20 cellular contexts compared by ENCODE assay signal in the genomic region with DNA sequence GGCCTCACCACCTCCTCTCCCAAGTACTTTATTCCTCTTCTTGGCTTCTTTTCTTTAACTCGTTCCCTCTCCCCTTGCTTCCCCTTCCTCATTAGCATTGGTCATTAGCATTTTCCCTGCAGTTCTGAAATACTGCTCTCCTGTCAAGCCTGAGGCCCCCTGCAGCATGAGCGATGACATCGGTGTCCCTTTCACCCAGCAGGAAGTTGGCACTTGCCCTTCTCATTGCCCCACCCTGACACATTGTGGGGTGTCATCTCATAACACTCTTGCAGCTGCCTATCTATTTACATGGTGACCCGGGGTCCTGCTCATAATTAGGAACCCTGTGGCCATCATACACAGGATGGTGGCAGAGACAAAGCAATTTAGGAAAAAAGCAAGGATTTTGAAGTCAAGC.
"Had no signal": no experiment of that assay in that cellular context is flagged by ENCODE, and none has a peak within 500 bp of the region (broad histone marks: within the 10 kb centered on the region; RNA-seq: fewer than 3 reads in every experiment).

No MANE protein-coding gene starts in this region.

- H3K27ac Mint-ChIP-seq: activated CD4-positive, alpha-beta T cell treated with anti-CD3 and anti-CD28 coated beads, Interleukin-2, amount 10 ng/mL, durations not matched to agents 24 days and 14 days; activated CD8-positive, alpha-beta T cell treated with anti-CD3 and anti-CD28 coated beads for 36 hours; stimulated activated naive CD8-positive, alpha-beta T cell treated with anti-CD3 and anti-CD28 coated beads, Interleukin-15, Interleukin-2, amounts not matched to agents 100 ng/mL and 50 ng/mL, for 24 hours; T-cell had no signal

- H3K36me3 Mint-ChIP-seq: T-cell had no signal

- H3K27ac ChIP-seq: colonic mucosa, gastrocnemius medialis, left ventricle myocardium inferior, right lobe of liver, suprapubic skin, transverse colon had no signal

- H3K4me3 Mint-ChIP-seq: activated CD4-positive, alpha-beta T cell treated with anti-CD3 and anti-CD28 coated beads, Interleukin-2, amount 10 ng/mL, durations not matched to agents 24 days and 14 days; activated CD8-positive, alpha-beta T cell treated with anti-CD3 and anti-CD28 coated beads for 36 hours; central memory CD8-positive, alpha-beta T cell; stimulated activated naive CD8-positive, alpha-beta T cell treated with anti-CD3 and anti-CD28 coated beads, Interleukin-15, Interleukin-2, amounts not matched to agents 100 ng/mL and 50 ng/mL, for 24 hours; T-cell had no signal

- H3K9me3 Mint-ChIP-seq: activated CD8-positive, alpha-beta T cell treated with anti-CD3 and anti-CD28 coated beads for 36 hours; stimulated activated naive CD8-positive, alpha-beta T cell treated with anti-CD3 and anti-CD28 coated beads, Interleukin-15, Interleukin-2, amounts not matched to agents 100 ng/mL and 50 ng/mL, for 24 hours had no signal

- H3K4me1 Mint-ChIP-seq: activated CD4-positive, alpha-beta T cell treated with anti-CD3 and anti-CD28 coated beads, Interleukin-2, amount 10 ng/mL, durations not matched to agents 24 days and 14 days; central memory CD8-positive, alpha-beta T cell; T-cell had no signal

- H3K4me3 ChIP-seq: colonic mucosa, gastrocnemius medialis, left ventricle myocardium inferior, right lobe of liver, suprapubic skin, transverse colon had no signal

- H3K27me3 ChIP-seq: colonic mucosa, gastrocnemius medialis, right lobe of liver, suprapubic skin, transverse colon had no signal

- DNase-seq: activated CD4-positive, alpha-beta T cell treated with anti-CD3 and anti-CD28 coated beads, Interleukin-2, amount 10 ng/mL, durations not matched to agents 24 days and 14 days; activated CD4-positive, CD25-positive, alpha-beta regulatory T cell; activated CD8-positive, alpha-beta T cell treated with anti-CD3 and anti-CD28 coated beads for 36 hours; activated naive CD4-positive, alpha-beta T cell treated with anti-CD3 and anti-CD28 coated beads, Interleukin-2, amount 50 U/mL, for 16 hours; activated T-cell treated with anti-CD3 and anti-CD28 coated beads, Interleukin-2, amount 50 U/mL, for 1 hour; aorta; colonic mucosa; gastrocnemius medialis; head of caudate nucleus; kidney glomerular epithelial cell; left ventricle myocardium inferior; right lobe of liver; small intestine; stimulated activated CD4-positive, alpha-beta T cell treated with anti-CD3 and anti-CD28 coated beads, Interleukin-15, amount 100 ng/mL, for 24 hours; stimulated activated CD4-positive, alpha-beta T cell treated with anti-CD3 and anti-CD28 coated beads, Interleukin-2, amount 100 ng/mL, for 48 hours; T-cell; transverse colon had no signal

- FAIRE-seq: small intestine had no signal

- H3K27me3 Mint-ChIP-seq: central memory CD8-positive, alpha-beta T cell; T-cell had no signal

- H3K9me3 ChIP-seq: colonic mucosa, gastrocnemius medialis, left ventricle myocardium inferior, right lobe of liver, suprapubic skin, transverse colon had no signal

- H3K4me1 ChIP-seq: colonic mucosa, gastrocnemius medialis, left ventricle myocardium inferior, right lobe of liver, transverse colon had no signal

- H3K36me3 ChIP-seq: colonic mucosa, gastrocnemius medialis, left ventricle myocardium inferior, right lobe of liver, suprapubic skin, transverse colon had no signal
